In the genomic region with DNA sequence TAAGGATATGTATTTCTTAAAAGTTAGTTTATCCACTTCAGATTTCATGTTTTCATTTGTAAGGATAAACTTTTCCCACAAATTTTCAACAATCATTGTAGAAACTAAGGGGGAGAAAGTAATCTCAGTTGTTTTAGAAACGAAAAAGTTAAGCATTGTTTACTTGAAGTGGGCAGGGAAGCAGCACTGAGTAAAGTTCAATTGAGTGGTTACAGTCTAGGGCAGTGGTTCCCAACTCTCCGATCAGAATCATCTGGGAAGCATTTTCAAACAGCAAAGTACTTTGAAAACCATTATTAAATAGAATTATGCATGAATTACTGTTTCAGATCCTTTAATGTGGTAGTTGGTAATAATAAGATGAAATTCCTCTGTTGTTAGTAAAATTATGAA, we compare ENCODE assay signal across 16 cellular contexts.
"Had no signal": no experiment of that assay in that cellular context is flagged by ENCODE, and none has a peak within 500 bp of the region (broad histone marks: within the 10 kb centered on the region; RNA-seq: fewer than 3 reads in every experiment).

No MANE protein-coding gene starts in this region.

- H3K9me3 Mint-ChIP-seq: immature natural killer cell; natural killer cell; neural crest cell; stimulated activated effector memory CD8-positive, alpha-beta T cell treated with anti-CD3 and anti-CD28 coated beads, Interleukin-12 subunit alpha, Interleukin-12 subunit beta, amount 100 ng/mL, for 72 hours; stimulated activated naive CD8-positive, alpha-beta T cell treated with anti-CD3 and anti-CD28 coated beads, Interleukin-15, Interleukin-2, amounts not matched to agents 100 ng/mL and 50 ng/mL, for 24 hours had no signal

- H3K9me3 ChIP-seq: right atrium auricular region, tibial artery, upper lobe of right lung, vagina had no signal

- H3K4me1 ChIP-seq: foreskin keratinocyte, vagina had no signal

- H3K27me3 ChIP-seq: foreskin keratinocyte, right atrium auricular region, tibial artery, upper lobe of right lung, vagina had no signal

- H3K4me3 Mint-ChIP-seq: immature natural killer cell; natural killer cell; neural crest cell; stimulated activated effector memory CD8-positive, alpha-beta T cell treated with anti-CD3 and anti-CD28 coated beads, Interleukin-12 subunit alpha, Interleukin-12 subunit beta, amount 100 ng/mL, for 72 hours; stimulated activated naive CD8-positive, alpha-beta T cell treated with anti-CD3 and anti-CD28 coated beads, Interleukin-15, Interleukin-2, amounts not matched to agents 100 ng/mL and 50 ng/mL, for 24 hours had no signal

- FAIRE-seq: colon, keratinocyte had no signal

- DNase-seq: dermis blood vessel endothelial cell; foreskin keratinocyte; immature natural killer cell; natural killer cell; stimulated activated CD4-positive, alpha-beta T cell treated with anti-CD3 and anti-CD28 coated beads, Interleukin-4, amount 100 ng/mL, for 1 hour; stimulated activated CD8-positive, alpha-beta memory T cell treated with anti-CD3 and anti-CD28 coated beads, Interleukin-4, amount 100 ng/mL, for 48 hours; tibial artery had no signal

- H3K4me1 Mint-ChIP-seq: immature natural killer cell; natural killer cell; neural crest cell; stimulated activated effector memory CD8-positive, alpha-beta T cell treated with anti-CD3 and anti-CD28 coated beads, Interleukin-12 subunit alpha, Interleukin-12 subunit beta, amount 100 ng/mL, for 72 hours had no signal

- H3K27ac ChIP-seq: foreskin keratinocyte, right atrium auricular region, tibial artery, upper lobe of right lung, vagina had no signal

- ATAC-seq: foreskin keratinocyte; natural killer cell; stimulated activated effector memory CD8-positive, alpha-beta T cell treated with anti-CD3 and anti-CD28 coated beads, Interleukin-12 subunit alpha, Interleukin-12 subunit beta, amount 100 ng/mL, for 72 hours had no signal

- H3K27ac Mint-ChIP-seq: natural killer cell; stimulated activated naive CD8-positive, alpha-beta T cell treated with anti-CD3 and anti-CD28 coated beads, Interleukin-15, Interleukin-2, amounts not matched to agents 100 ng/mL and 50 ng/mL, for 24 hours had no signal

- H3K4me3 ChIP-seq: right atrium auricular region, smooth muscle cell, tibial artery, upper lobe of right lung, vagina had no signal

- H3K27me3 Mint-ChIP-seq: stimulated activated naive CD8-positive, alpha-beta T cell treated with anti-CD3 and anti-CD28 coated beads, Interleukin-15, Interleukin-2, amounts not matched to agents 100 ng/mL and 50 ng/mL, for 24 hours had no signal
